11 cellular contexts compared by ENCODE assay signal in genomic region chr15:77607111-77607893, GRCh38. TPM values are rescaled to one million over a fixed set of nuclear protein-coding genes. Genes with fewer than 3 reads are reported as not detected.
A peak's percentile ranks its signal among the peaks of the same experiment; 100 is the strongest.
DNase-seq lines count a peak whose midpoint lies in the region; ATAC-seq and TF ChIP-seq lines count a peak whose summit lies in the region.
"Had no signal": no experiment of that assay in that cellular context is flagged by ENCODE, and none has a peak within 500 bp of the region (broad histone marks: within the 10 kb centered on the region; RNA-seq: fewer than 3 reads in every experiment).

No MANE protein-coding gene starts in this region.

- peaks cover 27% of the 10 kb centered on the region for H3K4me1 Mint-ChIP-seq in glutamatergic neuron (ENCODE audit: low read depth, unreplicated experiment)
- peaks cover 6% of the 10 kb centered on the region for H3K4me1 Mint-ChIP-seq in activated CD4-positive, alpha-beta T cell treated with anti-CD3 and anti-CD28 coated beads for 36 hours
- H3K4me1 Mint-ChIP-seq: activated T-helper 17 cell treated with anti-CD3 and anti-CD28 coated beads, Interleukin-2, amount 50 U/mL, for 72 hours had no signal

- 80 to 81% methylated on average over 17 of the region's 17 CpGs for WGBS in sigmoid colon, 2 donors

- POLR2A ChIA-PET in activated CD4-positive, alpha-beta T cell treated with anti-CD3 and anti-CD28 coated beads for 36 hours (lab: Charles Lee) = no interaction called here

- H3K27ac ChIP-seq in SJCRH30 = no peak overlapping the region
- peak overlapping the region in 3 of 4 donors; percentile 14 to 47 (median 38) for H3K27ac ChIP-seq in sigmoid colon
- H3K27ac ChIP-seq: epithelial cell of prostate had no signal

- CTCF ChIA-PET in activated CD4-positive, alpha-beta T cell treated with anti-CD3 and anti-CD28 coated beads for 36 hours (lab: Charles Lee) = no interaction called here

- no peak for TF ChIP-seq EP300 in sigmoid colon (IDR thresholded peaks at IDR 0.05)

- H3K27ac Mint-ChIP-seq in glutamatergic neuron (ENCODE audit: unreplicated experiment) = no peak overlapping the region
- H3K27ac Mint-ChIP-seq in activated CD4-positive, alpha-beta T cell treated with anti-CD3 and anti-CD28 coated beads for 36 hours = no peak overlapping the region
- H3K27ac Mint-ChIP-seq: activated T-helper 17 cell treated with anti-CD3 and anti-CD28 coated beads, Interleukin-2, amount 50 U/mL, for 72 hours had no signal

- H3K27me3 ChIP-seq in H7 (ENCODE audit: control insufficient read depth, insufficient read depth, low read length) (no peaks in the 10 kb centered on the region), SJCRH30 (no peaks in the 10 kb centered on the region), sigmoid colon (peaks cover 0 to 9% (median 0%) of the 10 kb centered on the region in 3 donors)

- H3K4me1 ChIP-seq in SJCRH30 = peaks cover 9% of the 10 kb centered on the region
- H3K4me1 ChIP-seq in sigmoid colon = peaks cover 0 to 11% (median 0%) of the 10 kb centered on the region in 4 donors

- TF ChIP-seq CTCF in glutamatergic neuron (IDR thresholded peaks at IDR 0.05; ENCODE audit: partially characterized antibody, unreplicated experiment) (no peak), sigmoid colon (IDR thresholded peaks at IDR 0.05) (no peak)

- peak; percentile 74 for DNase-seq in H7
- DNase-seq in SJCRH30 = peak; percentile 20 to 34
- peak; percentile 72 for DNase-seq in glutamatergic neuron
- DNase-seq in sigmoid colon = no peak
- DNase-seq in NCI-H2107 treated with DMSO at 0.1 percent for 48 hours (lab: John Stamatoyannopoulos, UW; ENCODE audit: unreplicated experiment) = no peak
- no peak for DNase-seq in activated CD4-positive, alpha-beta T cell treated with anti-CD3 and anti-CD28 coated beads, Interleukin-2, amount 50 U/mL, for 48 hours
- DNase-seq in activated CD4-positive, alpha-beta T cell treated with anti-CD3 and anti-CD28 coated beads for 36 hours = no peak
- DNase-seq in Kasumi-1 (lab: John Stamatoyannopoulos, UW) = no peak

- H3K9me3 ChIP-seq in SJCRH30 (replicated peaks) = no peaks in the 10 kb centered on the region
- no peaks in the 10 kb centered on the region for H3K9me3 ChIP-seq in sigmoid colon

- TF ChIP-seq POLR2A in sigmoid colon (IDR thresholded peaks at IDR 0.05) = no peak

- H3K27me3 Mint-ChIP-seq in glutamatergic neuron (ENCODE audit: unreplicated experiment) = peaks cover 19% of the 10 kb centered on the region
- peaks cover 4% of the 10 kb centered on the region for H3K27me3 Mint-ChIP-seq in activated CD4-positive, alpha-beta T cell treated with anti-CD3 and anti-CD28 coated beads for 36 hours

- intact Hi-C loops in sigmoid colon (cut with DNase I) = no loop called here
- intact Hi-C loops in activated CD4-positive, alpha-beta T cell treated with anti-CD3 and anti-CD28 coated beads for 36 hours (cut with DNase I, micrococcal nuclease) = no loop called here

- H3K36me3 ChIP-seq in H7 (replicated peaks; ENCODE audit: control insufficient read depth, insufficient read depth, low read length) (no peaks in the 10 kb centered on the region), SJCRH30 (no peaks in the 10 kb centered on the region), sigmoid colon (no peaks in the 10 kb centered on the region)

- no peak overlapping the region for H3K4me3 Mint-ChIP-seq in glutamatergic neuron (ENCODE audit: unreplicated experiment)
- H3K4me3 Mint-ChIP-seq in activated CD4-positive, alpha-beta T cell treated with anti-CD3 and anti-CD28 coated beads for 36 hours = no peak overlapping the region
- H3K4me3 Mint-ChIP-seq: activated T-helper 17 cell treated with anti-CD3 and anti-CD28 coated beads, Interleukin-2, amount 50 U/mL, for 72 hours had no signal

- H3K36me3 Mint-ChIP-seq in glutamatergic neuron (ENCODE audit: unreplicated experiment) = no peaks in the 10 kb centered on the region
- H3K36me3 Mint-ChIP-seq in activated CD4-positive, alpha-beta T cell treated with anti-CD3 and anti-CD28 coated beads for 36 hours (ENCODE audit: low read depth) = no peaks in the 10 kb centered on the region

- ATAC-seq in activated CD4-positive, alpha-beta T cell treated with anti-CD3 and anti-CD28 coated beads for 36 hours = no peak
- ATAC-seq: activated T-helper 17 cell treated with anti-CD3 and anti-CD28 coated beads, Interleukin-2, amount 50 U/mL, for 72 hours had no signal

- H3K4me3 ChIP-seq in H7 (ENCODE audit: insufficient read depth, low read depth, low read length) (no peak overlapping the region), SJCRH30 (no peak overlapping the region), sigmoid colon (no peak overlapping the region)

- peaks cover 25% of the 10 kb centered on the region for H3K9me3 Mint-ChIP-seq in glutamatergic neuron (ENCODE audit: unreplicated experiment)
- no peaks in the 10 kb centered on the region for H3K9me3 Mint-ChIP-seq in activated CD4-positive, alpha-beta T cell treated with anti-CD3 and anti-CD28 coated beads for 36 hours (ENCODE audit: low read depth)
- H3K9me3 Mint-ChIP-seq: activated T-helper 17 cell treated with anti-CD3 and anti-CD28 coated beads, Interleukin-2, amount 50 U/mL, for 72 hours had no signal

RNA-seq across cellular contexts. Expression of gene LINGO1, which starts 25.4 kb away (rescaled TPM):
- 10.6 and 11.9 TPM in 2 replicates for total RNA-seq in H7 (2014; rRNA removed; shearing (Covaris generic))
- 0.26 TPM in 1 of 2 replicates, not detected in the other for total RNA-seq in SJCRH30 (2014; rRNA removed; shearing (Covaris generic))
- 180 TPM for total RNA-seq in glutamatergic neuron (ENCODE audit: unreplicated experiment)
- total RNA-seq in sigmoid colon = 1 to 10 TPM in 1 of 4 donors, under 1 TPM in 3; 0.16 to 3.9 (median 0.70) TPM
- 1 to 10 TPM in 1 of 3 donors, under 1 TPM in 2; under 0.01 to 1.7 (median 0.23) TPM for polyA plus RNA-seq in sigmoid colon
- total RNA-seq in activated CD4-positive, alpha-beta T cell treated with anti-CD3 and anti-CD28 coated beads for 36 hours = not detected
- total RNA-seq: activated T-helper 17 cell treated with anti-CD3 and anti-CD28 coated beads, Interleukin-2, amount 50 U/mL, for 72 hours; T-helper 2 cell treated with Interferon-gamma antibody and Interleukin-4, amounts not matched to agents 100 ng/mL and 5 ng/mL, for 36 hours had no signal

Comparison
In these comparisons a context has a peak if more than half of its experiments do, and no peak if none do; other contexts are left out.
1. DNase-seq: peak in H7 (single experiment), SJCRH30 (2 of 2) and glutamatergic neuron (single experiment); none in sigmoid colon (single experiment), NCI-H2107 treated with DMSO at 0.1 percent for 48 hours (single experiment), activated CD4-positive, alpha-beta T cell treated with anti-CD3 and anti-CD28 coated beads, Interleukin-2, amount 50 U/mL, for 48 hours (0 of 2), activated CD4-positive, alpha-beta T cell treated with anti-CD3 and anti-CD28 coated beads for 36 hours (single experiment) and Kasumi-1 (0 of 2).
2. RNA of gene LINGO1, which starts 25.4 kb away (total RNA-seq): 180 TPM in glutamatergic neuron (single experiment); 10.6 to 11.9 TPM in H7, 0.16 to 3.9 TPM in sigmoid colon, 0.26 TPM in SJCRH30 and not detected in activated CD4-positive, alpha-beta T cell treated with anti-CD3 and anti-CD28 coated beads for 36 hours; every median in the first group is over 10 times any median in the second.